Comparison of ENCODE assay signal across 27 cellular contexts in the genomic region with DNA sequence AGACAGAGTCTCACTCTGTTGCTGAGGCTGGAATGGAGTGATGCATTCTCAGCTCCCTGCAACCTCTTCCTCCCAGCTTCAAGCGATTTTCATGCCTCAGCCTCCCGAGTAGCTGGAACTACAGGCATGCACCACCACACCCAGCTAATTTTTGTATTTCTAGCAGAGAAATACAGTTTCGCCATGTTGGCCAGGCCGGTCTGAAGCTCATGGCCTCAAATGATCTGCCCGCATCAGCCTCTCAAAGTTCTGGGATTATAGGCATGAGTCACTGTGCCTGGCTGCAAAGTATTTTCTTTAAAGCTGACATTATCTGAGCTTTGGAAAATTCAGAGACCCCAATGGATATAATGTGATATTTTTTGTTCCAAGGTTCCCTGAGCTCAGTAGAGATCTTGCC. TPM values are rescaled to one million over a fixed set of nuclear protein-coding genes. Genes with fewer than 3 reads are reported as not detected.
"Had no signal": no experiment of that assay in that cellular context is flagged by ENCODE, and none has a peak within 500 bp of the region (broad histone marks: within the 10 kb centered on the region; RNA-seq: fewer than 3 reads in every experiment).

No MANE protein-coding gene starts in this region.

- H3K36me3 ChIP-seq: stomach, suprapubic skin, thoracic aorta, thyroid gland, tibial artery, tibial nerve, transverse colon, upper lobe of left lung, upper lobe of right lung, uterus, vagina had no signal

- H3K36me3 Mint-ChIP-seq: stimulated activated effector memory CD8-positive, alpha-beta T cell treated with anti-CD3 and anti-CD28 coated beads, Interleukin-12 subunit alpha, Interleukin-12 subunit beta, amount 100 ng/mL, for 72 hours; stimulated activated memory B cell treated with anti-CD40 and anti-IgM and Interleukin-4, amounts not matched to agents 10 μg/mL and 1 μg/mL and 100 μg/mL, for 72 hours; stimulated activated naive B cell treated with anti-CD40 and anti-IgM and Interleukin-4, amounts not matched to agents 10 μg/mL and 1 μg/mL and 100 μg/mL, for 72 hours; type B pancreatic cell had no signal

- H3K9me3 Mint-ChIP-seq: stimulated activated effector memory CD8-positive, alpha-beta T cell treated with anti-CD3 and anti-CD28 coated beads, Interleukin-12 subunit alpha, Interleukin-12 subunit beta, amount 100 ng/mL, for 72 hours; stimulated activated naive CD8-positive, alpha-beta T cell treated with anti-CD3 and anti-CD28 coated beads, Interleukin-15, amount 100 ng/mL, for 72 hours; type B pancreatic cell had no signal

- DNase-seq: stimulated activated CD4-positive, alpha-beta T cell treated with anti-CD3 and anti-CD28 coated beads, Interleukin-2, amount 100 ng/mL, for 48 hours; stimulated activated CD4-positive, alpha-beta T cell treated with anti-CD3 and anti-CD28 coated beads, Interleukin-4, amount 100 ng/mL, for 1 hour; stimulated activated CD4-positive, alpha-beta T cell treated with anti-CD3 and anti-CD28 coated beads, Interleukin-4, amount 100 ng/mL, for 24 hours; stimulated activated CD4-positive, alpha-beta T cell treated with anti-CD3 and anti-CD28 coated beads, Interleukin-4, amount 100 ng/mL, for 4 hours; stimulated activated CD8-positive, alpha-beta memory T cell treated with anti-CD3 and anti-CD28 coated beads, Interleukin-4, amount 100 ng/mL, for 48 hours; stimulated activated naive B cell treated with anti-CD40 and anti-IgM and Interleukin-4, amounts not matched to agents 10 μg/mL and 1 μg/mL and 100 μg/mL, for 72 hours; stimulated activated naive CD4-positive, alpha-beta T cell; stimulated activated naive CD4-positive, alpha-beta T cell treated with Interleukin-2 at 50 U/mL for 16 hours; stimulated activated naive CD8-positive, alpha-beta T cell treated with anti-CD3 and anti-CD28 coated beads, Interleukin-15, amount 100 ng/mL, for 72 hours; stimulated activated naive CD8-positive, alpha-beta T cell treated with anti-CD3 and anti-CD28 coated beads, Interleukin-15, Interleukin-2, amounts not matched to agents 100 U/mL and 50 U/mL, for 24 hours; stomach; substantia nigra; testis; thyroid gland; tibial artery; transverse colon; upper lobe of left lung; upper lobe of right lung; uterus had no signal

- H3K4me3 Mint-ChIP-seq: stimulated activated effector memory CD8-positive, alpha-beta T cell treated with anti-CD3 and anti-CD28 coated beads, Interleukin-12 subunit alpha, Interleukin-12 subunit beta, amount 100 ng/mL, for 72 hours; stimulated activated memory B cell treated with anti-CD40 and anti-IgM and Interleukin-4, amounts not matched to agents 10 μg/mL and 1 μg/mL and 100 μg/mL, for 72 hours; stimulated activated naive B cell treated with anti-CD40 and anti-IgM and Interleukin-4, amounts not matched to agents 10 μg/mL and 1 μg/mL and 100 μg/mL, for 72 hours; stimulated activated naive CD8-positive, alpha-beta T cell treated with anti-CD3 and anti-CD28 coated beads, Interleukin-15, amount 100 ng/mL, for 72 hours; stimulated activated naive CD8-positive, alpha-beta T cell treated with anti-CD3 and anti-CD28 coated beads, Interleukin-15, Interleukin-2, amounts not matched to agents 100 ng/mL and 50 ng/mL, for 24 hours; type B pancreatic cell had no signal

- H3K27ac Mint-ChIP-seq: stimulated activated effector memory CD8-positive, alpha-beta T cell treated with anti-CD3 and anti-CD28 coated beads, Interleukin-12 subunit alpha, Interleukin-12 subunit beta, amount 100 ng/mL, for 72 hours; stimulated activated memory B cell treated with anti-CD40 and anti-IgM and Interleukin-4, amounts not matched to agents 10 μg/mL and 1 μg/mL and 100 μg/mL, for 72 hours; stimulated activated naive B cell treated with anti-CD40 and anti-IgM and Interleukin-4, amounts not matched to agents 10 μg/mL and 1 μg/mL and 100 μg/mL, for 72 hours; stimulated activated naive CD8-positive, alpha-beta T cell treated with anti-CD3 and anti-CD28 coated beads, Interleukin-15, amount 100 ng/mL, for 72 hours; stimulated activated naive CD8-positive, alpha-beta T cell treated with anti-CD3 and anti-CD28 coated beads, Interleukin-15, Interleukin-2, amounts not matched to agents 100 ng/mL and 50 ng/mL, for 24 hours; type B pancreatic cell had no signal

- H3K4me1 ChIP-seq: stomach, suprapubic skin, testis, thyroid gland, tibial artery, tibial nerve, transverse colon, upper lobe of left lung, upper lobe of right lung, uterus, vagina had no signal

- H3K4me3 ChIP-seq: stomach, suprapubic skin, testis, thoracic aorta, thyroid gland, tibial artery, tibial nerve, transverse colon, upper lobe of left lung, upper lobe of right lung, uterus, vagina had no signal

- ATAC-seq: stimulated activated effector memory CD8-positive, alpha-beta T cell treated with anti-CD3 and anti-CD28 coated beads, Interleukin-12 subunit alpha, Interleukin-12 subunit beta, amount 100 ng/mL, for 72 hours; stimulated activated memory B cell treated with anti-CD40 and anti-IgM and Interleukin-4, amounts not matched to agents 10 μg/mL and 1 μg/mL and 100 μg/mL, for 72 hours; stimulated activated naive B cell treated with anti-CD40 and anti-IgM and Interleukin-4, amounts not matched to agents 10 μg/mL and 1 μg/mL and 100 μg/mL, for 72 hours; stimulated activated naive CD8-positive, alpha-beta T cell treated with anti-CD3 and anti-CD28 coated beads, Interleukin-15, amount 100 ng/mL, for 72 hours; stimulated activated naive CD8-positive, alpha-beta T cell treated with anti-CD3 and anti-CD28 coated beads, Interleukin-15, Interleukin-2, amounts not matched to agents 100 U/mL and 50 U/mL, for 24 hours; upper lobe of right lung had no signal

- H3K27me3 Mint-ChIP-seq: stimulated activated memory B cell treated with anti-CD40 and anti-IgM and Interleukin-4, amounts not matched to agents 10 μg/mL and 1 μg/mL and 100 μg/mL, for 72 hours had no signal

- H3K27me3 ChIP-seq: stomach, suprapubic skin, testis, thyroid gland, tibial nerve, transverse colon, upper lobe of left lung, upper lobe of right lung, uterus, vagina had no signal

- H3K27ac ChIP-seq: stomach, suprapubic skin, testis, thoracic aorta, thyroid gland, tibial artery, tibial nerve, transverse colon, upper lobe of left lung, upper lobe of right lung, uterus, vagina had no signal

- H3K9me3 ChIP-seq: stomach, suprapubic skin, testis, thoracic aorta, thyroid gland, tibial artery, tibial nerve, transverse colon, upper lobe of left lung, upper lobe of right lung, uterus, vagina had no signal

- H3K4me1 Mint-ChIP-seq: stimulated activated effector memory CD8-positive, alpha-beta T cell treated with anti-CD3 and anti-CD28 coated beads, Interleukin-12 subunit alpha, Interleukin-12 subunit beta, amount 100 ng/mL, for 72 hours; stimulated activated memory B cell treated with anti-CD40 and anti-IgM and Interleukin-4, amounts not matched to agents 10 μg/mL and 1 μg/mL and 100 μg/mL, for 72 hours; stimulated activated naive B cell treated with anti-CD40 and anti-IgM and Interleukin-4, amounts not matched to agents 10 μg/mL and 1 μg/mL and 100 μg/mL, for 72 hours; stimulated activated naive CD8-positive, alpha-beta T cell treated with anti-CD3 and anti-CD28 coated beads, Interleukin-15, amount 100 ng/mL, for 72 hours had no signal

RNA-seq across cellular contexts. Expression of a gene that starts 31.1 kb away (rescaled TPM):
- total RNA-seq: thyroid gland, upper lobe of right lung had no signal
